28 cellular contexts compared by ENCODE assay signal in genomic region chr5:158903006-158903405, GRCh38.
"Had no signal": no experiment of that assay in that cellular context is flagged by ENCODE, and none has a peak within 500 bp of the region (broad histone marks: within the 10 kb centered on the region; RNA-seq: fewer than 3 reads in every experiment).

No MANE protein-coding gene starts in this region.

- H3K4me3 Mint-ChIP-seq: activated CD8-positive, alpha-beta T cell treated with anti-CD3 and anti-CD28 coated beads for 36 hours; activated naive CD8-positive, alpha-beta T cell treated with anti-CD3 and anti-CD28 coated beads, Interleukin-2, amount 50 U/mL, for 24 hours; activated T-cell treated with anti-CD3 and anti-CD28 coated beads, Interleukin-2, amount 50 U/mL, for 4 hours; activated T-helper 17 cell treated with anti-CD3 and anti-CD28 coated beads, Interleukin-2, amount 50 U/mL, for 72 hours; nephron; stimulated activated naive CD8-positive, alpha-beta T cell treated with anti-CD3 and anti-CD28 coated beads, Interleukin-15, amount 100 ng/mL, for 72 hours; T-helper 1 cell treated with Interleukin-12 subunit alpha and Interleukin-12 subunit beta and Interleukin-4 antibody, amounts not matched to agents 30 μg/mL and 1 μg/mL, for 36 hours had no signal

- H3K27me3 Mint-ChIP-seq: activated CD8-positive, alpha-beta T cell treated with anti-CD3 and anti-CD28 coated beads for 36 hours had no signal

- H3K27ac Mint-ChIP-seq: activated CD8-positive, alpha-beta T cell treated with anti-CD3 and anti-CD28 coated beads for 36 hours; activated naive CD8-positive, alpha-beta T cell treated with anti-CD3 and anti-CD28 coated beads, Interleukin-2, amount 50 U/mL, for 24 hours; activated T-helper 17 cell treated with anti-CD3 and anti-CD28 coated beads, Interleukin-2, amount 50 U/mL, for 72 hours; nephron; progenitor cell of endocrine pancreas; stimulated activated naive CD8-positive, alpha-beta T cell treated with anti-CD3 and anti-CD28 coated beads, Interleukin-15, amount 100 ng/mL, for 72 hours; T-helper 1 cell treated with Interleukin-12 subunit alpha and Interleukin-12 subunit beta and Interleukin-4 antibody, amounts not matched to agents 30 μg/mL and 1 μg/mL, for 36 hours had no signal

- H3K4me1 Mint-ChIP-seq: activated T-helper 17 cell treated with anti-CD3 and anti-CD28 coated beads, Interleukin-2, amount 50 U/mL, for 72 hours; stimulated activated naive CD8-positive, alpha-beta T cell treated with anti-CD3 and anti-CD28 coated beads, Interleukin-15, amount 100 ng/mL, for 72 hours had no signal

- ATAC-seq: activated CD8-positive, alpha-beta T cell treated with anti-CD3 and anti-CD28 coated beads for 36 hours; activated naive CD8-positive, alpha-beta T cell treated with anti-CD3 and anti-CD28 coated beads, Interleukin-2, amount 50 U/mL, for 24 hours; activated T-cell treated with anti-CD3 and anti-CD28 coated beads, Interleukin-2, amount 50 U/mL, for 4 hours; activated T-helper 17 cell treated with anti-CD3 and anti-CD28 coated beads, Interleukin-2, amount 50 U/mL, for 72 hours; esophagus mucosa; heart right ventricle; left lobe of liver; lower lobe of right lung; mucosa of descending colon; right lobe of liver; stimulated activated naive CD8-positive, alpha-beta T cell treated with anti-CD3 and anti-CD28 coated beads, Interleukin-15, amount 100 ng/mL, for 72 hours had no signal

- DNase-seq: activated CD4-positive, alpha-beta T cell treated with anti-CD3 and anti-CD28 coated beads, Interleukin-2, amount 50 U/mL, for 1 hour; activated CD8-positive, alpha-beta T cell treated with anti-CD3 and anti-CD28 coated beads for 36 hours; activated gamma-delta T cell treated with Interleukin-2 at 50 U/mL for 16 hours; activated naive CD4-positive, alpha-beta T cell treated with anti-CD3 and anti-CD28 coated beads, Interleukin-2, amount 50 U/mL, for 16 hours; activated naive CD8-positive, alpha-beta T cell treated with anti-CD3 and anti-CD28 coated beads, Interleukin-2, amount 50 U/mL, for 24 hours; activated T-cell treated with anti-CD3 and anti-CD28 coated beads, Interleukin-2, amount 50 U/mL, for 4 hours; amygdala; caudate nucleus; cortex of kidney; foreskin melanocyte; heart right ventricle; kidney glomerular epithelial cell; lower lobe of right lung; mucosa of descending colon; ovary; right lobe of liver; stimulated activated CD4-positive, alpha-beta T cell treated with anti-CD3 and anti-CD28 coated beads, Interleukin-12 subunit alpha, Interleukin-12 subunit beta, amount 100 ng/mL, for 4 hours; stimulated activated CD4-positive, alpha-beta T cell treated with anti-CD3 and anti-CD28 coated beads, Interleukin-4, amount 100 ng/mL, for 1 hour; stimulated activated naive CD8-positive, alpha-beta T cell treated with anti-CD3 and anti-CD28 coated beads, Interleukin-15, amount 100 ng/mL, for 72 hours; T-helper 9 cell; thyroid gland; upper lobe of left lung had no signal

- H3K9me3 Mint-ChIP-seq: activated CD8-positive, alpha-beta T cell treated with anti-CD3 and anti-CD28 coated beads for 36 hours; activated naive CD8-positive, alpha-beta T cell treated with anti-CD3 and anti-CD28 coated beads, Interleukin-2, amount 50 U/mL, for 24 hours; activated T-cell treated with anti-CD3 and anti-CD28 coated beads, Interleukin-2, amount 50 U/mL, for 4 hours; activated T-helper 17 cell treated with anti-CD3 and anti-CD28 coated beads, Interleukin-2, amount 50 U/mL, for 72 hours; nephron; stimulated activated naive CD8-positive, alpha-beta T cell treated with anti-CD3 and anti-CD28 coated beads, Interleukin-15, amount 100 ng/mL, for 72 hours; T-helper 1 cell treated with Interleukin-12 subunit alpha and Interleukin-12 subunit beta and Interleukin-4 antibody, amounts not matched to agents 30 μg/mL and 1 μg/mL, for 36 hours had no signal
